Comparison of ENCODE assay signal across 15 cellular contexts in the genomic region with DNA sequence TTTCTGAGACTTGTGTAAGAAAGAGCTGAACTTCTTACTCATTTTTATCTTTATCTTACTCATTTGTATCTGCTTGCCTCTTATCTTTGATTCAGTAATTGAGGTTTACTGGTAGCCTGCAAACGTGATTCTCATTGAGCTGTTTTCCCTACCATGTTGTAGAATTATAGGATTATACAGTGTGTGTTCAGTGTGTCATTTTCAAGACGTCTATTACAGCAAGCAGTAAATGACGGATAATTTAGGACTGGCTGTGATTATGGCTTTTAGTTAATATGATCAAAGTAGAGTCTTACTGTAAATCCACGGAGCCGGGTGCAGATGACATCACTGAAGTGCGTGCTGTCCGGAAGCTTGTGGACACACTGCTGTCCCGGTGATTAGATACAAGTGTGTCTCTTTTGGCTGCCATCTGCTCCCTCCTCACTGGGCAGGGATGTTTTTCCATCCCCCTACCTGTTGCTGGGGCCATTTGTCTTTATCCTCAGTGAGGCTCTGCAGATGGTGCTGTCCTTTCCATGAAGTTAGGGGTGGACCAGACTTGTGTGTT. TPM values are rescaled to one million over a fixed set of nuclear protein-coding genes. Genes with fewer than 3 reads are reported as not detected.
DNase-seq lines count a peak whose midpoint lies in the region; ATAC-seq, FAIRE-seq and TF ChIP-seq lines count a peak whose summit lies in the region.
"Had no signal": no experiment of that assay in that cellular context is flagged by ENCODE, and none has a peak within 500 bp of the region (broad histone marks: within the 10 kb centered on the region; RNA-seq: fewer than 3 reads in every experiment).

No MANE protein-coding gene starts in this region.

- CTCF ChIA-PET in HEK293 (lab: Yijun Ruan, JAX), result no interaction called here
- CTCF ChIA-PET in HepG2 (lab: Yijun Ruan, JAX; ENCODE audit: low intra/inter-chr PET ratio, low total read pairs), result no interaction called here

- no peaks in the 10 kb centered on the region for H3K9me3 Mint-ChIP-seq in CD4-positive, CD25-positive, alpha-beta regulatory T cell
- H3K9me3 Mint-ChIP-seq: activated naive CD4-positive, alpha-beta T cell treated with anti-CD3 and anti-CD28 coated beads, Interleukin-2, amount 50 U/mL, for 72 hours had no signal

- peaks cover 18% of the 10 kb centered on the region for H3F3A ChIP-seq in GM23248 (ENCODE audit: insufficient read depth)

- peaks cover 24 to 46% (median 39%) of the 10 kb centered on the region in 4 donors for H3K4me1 Mint-ChIP-seq in CD4-positive, CD25-positive, alpha-beta regulatory T cell
- H3K4me1 Mint-ChIP-seq in T-helper 17 cell, result peaks cover 32% of the 10 kb centered on the region

- no peak for FAIRE-seq in HepG2 (lab: Jason Lieb, UNC)

- H3K27me3 ChIP-seq in CD4-positive, CD25-positive, alpha-beta regulatory T cell (ENCODE audit: control insufficient read depth, insufficient read depth, low read length), result no peaks in the 10 kb centered on the region
- H3K27me3 ChIP-seq in HepG2 (ENCODE audit: control insufficient read depth in 1 of 2, insufficient read depth in 2 of 2, low read length in 2 of 2), result no peaks in the 10 kb centered on the region
- no peaks in the 10 kb centered on the region for H3K27me3 ChIP-seq in upper lobe of left lung
- H3K27me3 ChIP-seq in GM23248 (replicated peaks; ENCODE audit: insufficient read depth), result no peaks in the 10 kb centered on the region
- H3K27me3 ChIP-seq: neutrophil, right lobe of liver had no signal

- H2AFZ ChIP-seq in HepG2 (ENCODE audit: low read length) (no peak overlapping the region), GM23248 (no peak overlapping the region)

- DNase-seq in CD4-positive, CD25-positive, alpha-beta regulatory T cell, result no peak
- DNase-seq in T-helper 17 cell (no peak), HepG2 (ENCODE audit: low spot score) (no peak), upper lobe of left lung (no peak), GM23248 (no peak)
- DNase-seq in stimulated activated CD4-positive, alpha-beta T cell treated with anti-CD3 and anti-CD28 coated beads, Interleukin-15, amount 100 ng/mL, for 24 hours, result no peak
- DNase-seq: hypothalamus, NCI-H446 treated with DMSO at 0.1 percent for 48 hours had no signal

- no peaks in the 10 kb centered on the region for H3K9me2 ChIP-seq in GM23248 (ENCODE audit: insufficient read depth)

- ATAC-seq in CD4-positive, CD25-positive, alpha-beta regulatory T cell (ENCODE audit: low read depth in 2 of 2), result no peak
- no peak for ATAC-seq in T-helper 17 cell
- ATAC-seq in HepG2, result no peak
- no peak for ATAC-seq in upper lobe of left lung (ENCODE audit: low FRiP score in 2 of 2)
- no peak for ATAC-seq in HG03460 (IDR thresholded peaks at IDR 0.05; ENCODE audit: unreplicated experiment)
- ATAC-seq: HCT116 had no signal

- no peaks in the 10 kb centered on the region for H3K9me3 ChIP-seq in CD4-positive, CD25-positive, alpha-beta regulatory T cell (ENCODE audit: control insufficient read depth in 2 of 2, low read length in 2 of 2)
- H3K9me3 ChIP-seq in HEK293 (ENCODE audit: control insufficient read depth, insufficient read depth, low read depth, low read length) (no peaks in the 10 kb centered on the region), T-helper 17 cell (ENCODE audit: control insufficient read depth, low read length, poor library complexity, severe bottlenecking) (no peaks in the 10 kb centered on the region), HepG2 (ENCODE audit: low read length) (no peaks in the 10 kb centered on the region), upper lobe of left lung (no peaks in the 10 kb centered on the region), GM23248 (ENCODE audit: low read depth) (no peaks in the 10 kb centered on the region)
- H3K9me3 ChIP-seq: neutrophil, right lobe of liver, thoracic aorta had no signal

- no peak for TF ChIP-seq EP300 in HepG2 (IDR thresholded peaks at IDR 0.05; ENCODE audit: low read depth in 2 of 2, low read length in 2 of 2)
- no peak for TF ChIP-seq EP300 in HepG2 (CRISPR knock-in tag; IDR thresholded peaks at IDR 0.05; ENCODE audit: borderline replicate concordance)
- no peak for TF ChIP-seq EP300 in upper lobe of left lung (IDR thresholded peaks at IDR 0.05)

- POLR2A ChIA-PET in HEK293 (lab: Yijun Ruan, JAX) (interaction anchor here (1.5 kb wide), 1 partner anchor 89 kb away, joined by 3 read pairs; no protein-coding TSS in a partner anchor), HepG2 (lab: Yijun Ruan, JAX) (no interaction called here)

- H3K4me2 ChIP-seq in HepG2 (ENCODE audit: low read depth, low read length) (no peak overlapping the region), GM23248 (ENCODE audit: unreplicated experiment) (no peak overlapping the region)

- TF ChIP-seq CTCF in HEK293 (tag by site-specific recombination; IDR thresholded peaks at IDR 0.05), result no peak
- TF ChIP-seq CTCF in HepG2 (CRISPR knock-in tag; IDR thresholded peaks at IDR 0.05), result no peak
- TF ChIP-seq CTCF in upper lobe of left lung (IDR thresholded peaks at IDR 0.05), result no peak

- no peak for TF ChIP-seq POLR2A in HepG2 (IDR thresholded peaks at IDR 0.05; ENCODE audit: insufficient read depth in 1 of 2, low read depth in 2 of 2, low read length in 2 of 2)
- no peak for TF ChIP-seq POLR2A in upper lobe of left lung (IDR thresholded peaks at IDR 0.05)

- H3K36me3 ChIP-seq in CD4-positive, CD25-positive, alpha-beta regulatory T cell (ENCODE audit: control insufficient read depth, insufficient read depth, low read length), result peaks cover 63% of the 10 kb centered on the region
- H3K36me3 ChIP-seq in HEK293 (ENCODE audit: control insufficient read depth in 2 of 2, insufficient read depth in 1 of 2, low read length in 2 of 2) (peaks cover 11 to 74% of the 10 kb centered on the region in 2 experiments; a peak in 2 of 3 replicates), HepG2 (replicated peaks in 1 of 2; ENCODE audit: control insufficient read depth in 1 of 2, insufficient read depth in 2 of 2, low read length in 2 of 2) (peaks cover 43 to 68% of the 10 kb centered on the region in 2 experiments), upper lobe of left lung (peaks cover 27 to 64% (median 53%) of the 10 kb centered on the region in 4 donors), GM23248 (ENCODE audit: low read depth) (peaks cover 41% of the 10 kb centered on the region; the same call in 1 of the 2 replicates)

- H3K36me3 Mint-ChIP-seq in CD4-positive, CD25-positive, alpha-beta regulatory T cell, result peaks cover 41% of the 10 kb centered on the region
- peaks cover 9% of the 10 kb centered on the region for H3K36me3 Mint-ChIP-seq in T-helper 17 cell (ENCODE audit: low read depth)

- H4K20me1 ChIP-seq in HepG2 (ENCODE audit: insufficient read depth, low read length), result peaks cover 21% of the 10 kb centered on the region
- no peaks in the 10 kb centered on the region; the same call in 1 of the 2 replicates for H4K20me1 ChIP-seq in GM23248 (ENCODE audit: insufficient read depth)

- no peak for TF ChIP-seq RAD21 in HepG2 (CRISPR knock-in tag; IDR thresholded peaks at IDR 0.05)

- H3K4me3 ChIP-seq in CD4-positive, CD25-positive, alpha-beta regulatory T cell (ENCODE audit: low read depth, low read length), result no peak overlapping the region
- no peak overlapping the region for H3K4me3 ChIP-seq in HEK293 (ENCODE audit: low read depth, low read length)
- no peak overlapping the region for H3K4me3 ChIP-seq in HepG2 (replicated peaks in 1 of 3; ENCODE audit: insufficient read depth in 1 of 3, low read depth in 2 of 3, low read length in 3 of 3)
- no peak overlapping the region for H3K4me3 ChIP-seq in upper lobe of left lung
- no peak overlapping the region for H3K4me3 ChIP-seq in GM23248
- H3K4me3 ChIP-seq: right lobe of liver, thoracic aorta had no signal

- H3K4me1 ChIP-seq in CD4-positive, CD25-positive, alpha-beta regulatory T cell (ENCODE audit: control insufficient read depth, insufficient read depth, low read length, poor library complexity, severe bottlenecking), result peaks cover 21% of the 10 kb centered on the region
- H3K4me1 ChIP-seq in HEK293 (ENCODE audit: control insufficient read depth, insufficient read depth, low read length) (no peaks in the 10 kb centered on the region), HepG2 (ENCODE audit: insufficient read depth, low read length) (peaks cover 74% of the 10 kb centered on the region), upper lobe of left lung (peaks cover 17 to 29% (median 20%) of the 10 kb centered on the region in 4 donors), GM23248 (ENCODE audit: insufficient read depth) (peaks cover 6% of the 10 kb centered on the region)

- peak overlapping the region in 2 of 3 donors; percentile 49 to 50 for H3K27ac Mint-ChIP-seq in CD4-positive, CD25-positive, alpha-beta regulatory T cell
- H3K27ac Mint-ChIP-seq in T-helper 17 cell, result peak overlapping the region; percentile 66

- in situ Hi-C loops in HepG2 (cut with HindIII; ENCODE audit: extremely low pct_ligation_motif_present, low pct_unique_long_range_greater_than_20kb), result no loop called here
- in situ Hi-C loops in GM23248 (cut with MboI), result no loop called here

- peaks cover 43% of the 10 kb centered on the region for H3K79me2 ChIP-seq in HepG2 (ENCODE audit: insufficient read depth, low read length)
- peaks cover 60% of the 10 kb centered on the region for H3K79me2 ChIP-seq in GM23248 (ENCODE audit: insufficient read depth)

- peak overlapping the region in 1 of 4 donors; percentile 20 for H3K4me3 Mint-ChIP-seq in CD4-positive, CD25-positive, alpha-beta regulatory T cell
- H3K4me3 Mint-ChIP-seq in T-helper 17 cell, result no peak overlapping the region

- 95% methylated on average over 8 of the region's 8 CpGs for WGBS in HepG2 (ENCODE audit: low lambda C conversion rate)
- 87 to 93% methylated on average over 7 to 8 of the region's 8 CpGs for WGBS in upper lobe of left lung, 2 donors
- 89 to 93% methylated on average over 8 of the region's 8 CpGs for WGBS in GM23248 (ENCODE audit: low coverage in 1 of 2, low lambda C conversion rate in 2 of 2, missing lambda C conversion rate in 2 of 2), 2 experiments

- intact Hi-C loops in HepG2 (cut with micrococcal nuclease; ENCODE audit: unreplicated experiment), result no loop called here

- no TSS peak for BruUV-seq in HepG2 (replicated peaks; lab: Mats Ljungman, UMichigan)

- no peaks in the 10 kb centered on the region for H3K27me3 Mint-ChIP-seq in CD4-positive, CD25-positive, alpha-beta regulatory T cell
- H3K27me3 Mint-ChIP-seq in T-helper 17 cell, result no peaks in the 10 kb centered on the region

- H3K9ac ChIP-seq in HepG2 (ENCODE audit: insufficient read depth, low read depth, low read length) (no peak overlapping the region), GM23248 (no peak overlapping the region)

- peak overlapping the region; percentile 6 for H3K27ac ChIP-seq in CD4-positive, CD25-positive, alpha-beta regulatory T cell (ENCODE audit: insufficient read depth, low read length, poor library complexity, severe bottlenecking)
- H3K27ac ChIP-seq in HEK293 (ENCODE audit: extremely low read depth, low read depth, low read length) (no peak overlapping the region), HepG2 (ENCODE audit: extremely low read length, insufficient read depth, low read length) (no peak overlapping the region), upper lobe of left lung (no peak overlapping the region), GM23248 (no peak overlapping the region)
- H3K27ac ChIP-seq: neutrophil, thoracic aorta had no signal

RNA-seq across cellular contexts. Expression of a gene that starts 6.0 kb away (rescaled TPM):
- total RNA-seq in CD4-positive, CD25-positive, alpha-beta regulatory T cell, result 66.3 TPM
- polyA plus RNA-seq in CD4-positive, CD25-positive, alpha-beta regulatory T cell, result 10 to 100 TPM; 58.6 to 68.2 (median 59.4) TPM
- total RNA-seq in T-helper 17 cell (10 to 100 TPM; 71.0 to 82.3 TPM), HepG2 (2016; rRNA removed; fragmentation: Illumina TruSeq; extraction: Trizol) (159 and 160 TPM in 2 replicates), upper lobe of left lung (10 to 100 TPM; 42.3 to 99.5 (median 48.7) TPM)
- 40.4 and 47.8 TPM in 2 replicates for total RNA-seq in HepG2 (2016; cell fraction: cytosol; rRNA removed; fragmentation: Illumina TruSeq; extraction: Trizol; ENCODE audit: low read depth)
- 132 and 155 TPM in 2 replicates for total RNA-seq in HepG2 (2016; cell fraction: insoluble cytoplasmic fraction; rRNA removed; fragmentation: Illumina TruSeq; extraction: Trizol)
- total RNA-seq in HepG2 (2016; cell fraction: membrane; rRNA removed; fragmentation: Illumina TruSeq; extraction: Trizol), result 73.6 and 76.0 TPM in 2 replicates
- total RNA-seq in HepG2 (2016; cell fraction: nucleus; rRNA removed; fragmentation: Illumina TruSeq; extraction: Trizol), result 124 and 141 TPM in 2 replicates
- polyA plus RNA-seq in HepG2 (2011; rRNA removed) (168 and 203 TPM in 2 replicates), GM23248 (2016; fragmentation: Nextera tagmentation; extraction: Ambion mirVana) (57.4 and 59.8 TPM in 2 replicates)
- 156 and 174 TPM in 2 replicates for polyA plus RNA-seq in HepG2 (2011; cell fraction: cytosol; rRNA removed)
- 553 and 648 TPM in 2 replicates for polyA plus RNA-seq in HepG2 (2011; cell fraction: nucleus; rRNA removed)
- polyA plus RNA-seq in HepG2 (2012), result 143 and 173 TPM in 2 replicates
- polyA plus RNA-seq in HepG2 (2016; cell fraction: cytosol; fragmentation: Illumina TruSeq; extraction: Trizol; ENCODE audit: low read depth), result 31.7 and 32.2 TPM in 2 replicates
- polyA plus RNA-seq in HepG2 (2016; cell fraction: insoluble cytoplasmic fraction; fragmentation: Illumina TruSeq; extraction: Trizol; ENCODE audit: low read depth), result 140 and 169 TPM in 2 replicates
- polyA plus RNA-seq in HepG2 (2016; cell fraction: membrane; fragmentation: Illumina TruSeq; extraction: Trizol; ENCODE audit: low read depth), result 55.0 and 56.1 TPM in 2 replicates
- polyA plus RNA-seq in HepG2 (2016; cell fraction: nucleus; fragmentation: Illumina TruSeq; extraction: Trizol; ENCODE audit: insufficient read depth, low read depth), result 254 and 278 TPM in 2 replicates
- polyA minus RNA-seq in HepG2 (2011; rRNA and poly(A)+ RNA removed; ENCODE audit: low replicate concordance), result 150 and 192 TPM in 2 replicates
- polyA minus RNA-seq in HepG2 (2011; cell fraction: cytosol; rRNA and poly(A)+ RNA removed), result 74.9 and 79.5 TPM in 2 replicates
- 224 and 244 TPM in 2 replicates for polyA minus RNA-seq in HepG2 (2011; cell fraction: nucleus; rRNA and poly(A)+ RNA removed)
- 36.3 and 52.5 TPM in 2 replicates for total RNA-seq in GM23248 (2014; rRNA removed; shearing (Covaris generic))

RNA-seq across cellular contexts. Expression of a gene that starts 20.0 kb away (rescaled TPM):
- 26.6 TPM for total RNA-seq in CD4-positive, CD25-positive, alpha-beta regulatory T cell
- polyA plus RNA-seq in CD4-positive, CD25-positive, alpha-beta regulatory T cell, result 1 to 10 TPM; 1.8 to 3.4 (median 3.2) TPM
- 10 to 100 TPM; 27.4 to 30.1 TPM for total RNA-seq in T-helper 17 cell
- total RNA-seq in HepG2 (2016; rRNA removed; fragmentation: Illumina TruSeq; extraction: Trizol), result not detected in 2 replicates
- total RNA-seq in HepG2 (2016; cell fraction: cytosol; rRNA removed; fragmentation: Illumina TruSeq; extraction: Trizol; ENCODE audit: low read depth), result not detected in 2 replicates
- total RNA-seq in HepG2 (2016; cell fraction: insoluble cytoplasmic fraction; rRNA removed; fragmentation: Illumina TruSeq; extraction: Trizol), result not detected in 2 replicates
- not detected in 2 replicates for total RNA-seq in HepG2 (2016; cell fraction: membrane; rRNA removed; fragmentation: Illumina TruSeq; extraction: Trizol)
- total RNA-seq in HepG2 (2016; cell fraction: nucleus; rRNA removed; fragmentation: Illumina TruSeq; extraction: Trizol), result not detected in 2 replicates
- 0.33 and 0.46 TPM in 2 replicates for polyA plus RNA-seq in HepG2 (2011; rRNA removed)
- 0.28 and 0.36 TPM in 2 replicates for polyA plus RNA-seq in HepG2 (2011; cell fraction: cytosol; rRNA removed)
- polyA plus RNA-seq in HepG2 (2011; cell fraction: nucleus; rRNA removed), result 0.23 and 0.59 TPM in 2 replicates
- 0.47 and 0.52 TPM in 2 replicates for polyA plus RNA-seq in HepG2 (2012)
- not detected in 2 replicates for polyA plus RNA-seq in HepG2 (2016; cell fraction: cytosol; fragmentation: Illumina TruSeq; extraction: Trizol; ENCODE audit: low read depth)
- not detected in 2 replicates for polyA plus RNA-seq in HepG2 (2016; cell fraction: insoluble cytoplasmic fraction; fragmentation: Illumina TruSeq; extraction: Trizol; ENCODE audit: low read depth)
- not detected in 2 replicates for polyA plus RNA-seq in HepG2 (2016; cell fraction: membrane; fragmentation: Illumina TruSeq; extraction: Trizol; ENCODE audit: low read depth)
- polyA plus RNA-seq in HepG2 (2016; cell fraction: nucleus; fragmentation: Illumina TruSeq; extraction: Trizol; ENCODE audit: insufficient read depth, low read depth), result not detected in 2 replicates
- polyA minus RNA-seq in HepG2 (2011; rRNA and poly(A)+ RNA removed; ENCODE audit: low replicate concordance), result 0.10 and 114 TPM in 2 replicates
- 0.70 TPM in 1 of 2 replicates, not detected in the other for polyA minus RNA-seq in HepG2 (2011; cell fraction: cytosol; rRNA and poly(A)+ RNA removed)
- polyA minus RNA-seq in HepG2 (2011; cell fraction: nucleus; rRNA and poly(A)+ RNA removed), result 1.0 TPM in 1 of 2 replicates, not detected in the other
- 100 to 1,000 TPM; 196 to 503 (median 397) TPM for total RNA-seq in upper lobe of left lung
- total RNA-seq in GM23248 (2014; rRNA removed; shearing (Covaris generic)), result 391 and 422 TPM in 2 replicates
- polyA plus RNA-seq in GM23248 (2016; fragmentation: Nextera tagmentation; extraction: Ambion mirVana), result 13.5 and 14.2 TPM in 2 replicates

RNA-seq across cellular contexts. Expression of a gene that starts 32.2 kb away (rescaled TPM):
- 31.7 TPM for total RNA-seq in CD4-positive, CD25-positive, alpha-beta regulatory T cell
- polyA plus RNA-seq in CD4-positive, CD25-positive, alpha-beta regulatory T cell, result under 1 TPM; 0.07 to 0.22 (median 0.13) TPM
- total RNA-seq in T-helper 17 cell (100 to 1,000 TPM in 1 of 2 donors, 10 to 100 TPM in 1; 14.0 to 483 TPM), HepG2 (2016; rRNA removed; fragmentation: Illumina TruSeq; extraction: Trizol) (0.11 and 0.17 TPM in 2 replicates), upper lobe of left lung (1 to 10 TPM; 1.5 to 9.3 (median 2.6) TPM)
- total RNA-seq in HepG2 (2016; cell fraction: cytosol; rRNA removed; fragmentation: Illumina TruSeq; extraction: Trizol; ENCODE audit: low read depth), result not detected in 2 replicates
- 0.17 and 0.25 TPM in 2 replicates for total RNA-seq in HepG2 (2016; cell fraction: insoluble cytoplasmic fraction; rRNA removed; fragmentation: Illumina TruSeq; extraction: Trizol)
- 0.07 TPM in 1 of 2 replicates, not detected in the other for total RNA-seq in HepG2 (2016; cell fraction: membrane; rRNA removed; fragmentation: Illumina TruSeq; extraction: Trizol)
- total RNA-seq in HepG2 (2016; cell fraction: nucleus; rRNA removed; fragmentation: Illumina TruSeq; extraction: Trizol), result 0.09 and 0.16 TPM in 2 replicates
- polyA plus RNA-seq in HepG2 (2011; rRNA removed) (51.5 and 57.6 TPM in 2 replicates), GM23248 (2016; fragmentation: Nextera tagmentation; extraction: Ambion mirVana) (0.05 and 0.09 TPM in 2 replicates)
- polyA plus RNA-seq in HepG2 (2011; cell fraction: cytosol; rRNA removed), result 32.3 and 32.4 TPM in 2 replicates
- 71.8 and 73.9 TPM in 2 replicates for polyA plus RNA-seq in HepG2 (2011; cell fraction: nucleus; rRNA removed)
- polyA plus RNA-seq in HepG2 (2012), result 7.2 and 22.3 TPM in 2 replicates
- polyA plus RNA-seq in HepG2 (2016; cell fraction: cytosol; fragmentation: Illumina TruSeq; extraction: Trizol; ENCODE audit: low read depth), result 0.03 TPM in 1 of 2 replicates, not detected in the other
- polyA plus RNA-seq in HepG2 (2016; cell fraction: insoluble cytoplasmic fraction; fragmentation: Illumina TruSeq; extraction: Trizol; ENCODE audit: low read depth), result 0.23 and 0.33 TPM in 2 replicates
- polyA plus RNA-seq in HepG2 (2016; cell fraction: membrane; fragmentation: Illumina TruSeq; extraction: Trizol; ENCODE audit: low read depth), result 0.05 and 0.07 TPM in 2 replicates
- 0.33 and 0.59 TPM in 2 replicates for polyA plus RNA-seq in HepG2 (2016; cell fraction: nucleus; fragmentation: Illumina TruSeq; extraction: Trizol; ENCODE audit: insufficient read depth, low read depth)
- polyA minus RNA-seq in HepG2 (2011; rRNA and poly(A)+ RNA removed; ENCODE audit: low replicate concordance), result 47.0 TPM in 1 of 2 replicates, not detected in the other
- 17.2 and 17.4 TPM in 2 replicates for polyA minus RNA-seq in HepG2 (2011; cell fraction: cytosol; rRNA and poly(A)+ RNA removed)
- 20.1 and 23.4 TPM in 2 replicates for polyA minus RNA-seq in HepG2 (2011; cell fraction: nucleus; rRNA and poly(A)+ RNA removed)
- total RNA-seq in GM23248 (2014; rRNA removed; shearing (Covaris generic)), result not detected in 2 replicates

RNA-seq across cellular contexts. Expression of a gene that starts 45.1 kb away (rescaled TPM):
- 54.9 TPM for total RNA-seq in CD4-positive, CD25-positive, alpha-beta regulatory T cell
- polyA plus RNA-seq in CD4-positive, CD25-positive, alpha-beta regulatory T cell, result 100 to 1,000 TPM in 2 of 4 donors, 10 to 100 TPM in 2; 85.6 to 145 (median 102) TPM
- total RNA-seq in T-helper 17 cell, result 10 to 100 TPM; 57.8 to 84.0 TPM
- total RNA-seq in HepG2 (2016; rRNA removed; fragmentation: Illumina TruSeq; extraction: Trizol), result 134 and 163 TPM in 2 replicates
- total RNA-seq in HepG2 (2016; cell fraction: cytosol; rRNA removed; fragmentation: Illumina TruSeq; extraction: Trizol; ENCODE audit: low read depth), result 136 and 187 TPM in 2 replicates
- 135 and 172 TPM in 2 replicates for total RNA-seq in HepG2 (2016; cell fraction: insoluble cytoplasmic fraction; rRNA removed; fragmentation: Illumina TruSeq; extraction: Trizol)
- total RNA-seq in HepG2 (2016; cell fraction: membrane; rRNA removed; fragmentation: Illumina TruSeq; extraction: Trizol), result 188 and 230 TPM in 2 replicates
- total RNA-seq in HepG2 (2016; cell fraction: nucleus; rRNA removed; fragmentation: Illumina TruSeq; extraction: Trizol), result 74.5 and 76.2 TPM in 2 replicates
- 99.9 and 121 TPM in 2 replicates for polyA plus RNA-seq in HepG2 (2011; rRNA removed)
- 40.4 and 46.7 TPM in 2 replicates for polyA plus RNA-seq in HepG2 (2011; cell fraction: cytosol; rRNA removed)
- polyA plus RNA-seq in HepG2 (2011; cell fraction: nucleus; rRNA removed), result 11.8 and 17.3 TPM in 2 replicates
- polyA plus RNA-seq in HepG2 (2012), result 85.8 and 145 TPM in 2 replicates
- polyA plus RNA-seq in HepG2 (2016; cell fraction: cytosol; fragmentation: Illumina TruSeq; extraction: Trizol; ENCODE audit: low read depth), result 146 and 191 TPM in 2 replicates
- 167 and 175 TPM in 2 replicates for polyA plus RNA-seq in HepG2 (2016; cell fraction: insoluble cytoplasmic fraction; fragmentation: Illumina TruSeq; extraction: Trizol; ENCODE audit: low read depth)
- 151 and 201 TPM in 2 replicates for polyA plus RNA-seq in HepG2 (2016; cell fraction: membrane; fragmentation: Illumina TruSeq; extraction: Trizol; ENCODE audit: low read depth)
- polyA plus RNA-seq in HepG2 (2016; cell fraction: nucleus; fragmentation: Illumina TruSeq; extraction: Trizol; ENCODE audit: insufficient read depth, low read depth), result 88.7 and 95.7 TPM in 2 replicates
- polyA minus RNA-seq in HepG2 (2011; rRNA and poly(A)+ RNA removed; ENCODE audit: low replicate concordance), result 19.0 and 25.4 TPM in 2 replicates
- polyA minus RNA-seq in HepG2 (2011; cell fraction: cytosol; rRNA and poly(A)+ RNA removed), result 21.2 and 23.6 TPM in 2 replicates
- 61.4 and 62.2 TPM in 2 replicates for polyA minus RNA-seq in HepG2 (2011; cell fraction: nucleus; rRNA and poly(A)+ RNA removed)
- 10 to 100 TPM; 18.9 to 75.0 (median 32.3) TPM for total RNA-seq in upper lobe of left lung
- total RNA-seq in GM23248 (2014; rRNA removed; shearing (Covaris generic)), result 20.0 and 21.1 TPM in 2 replicates
- polyA plus RNA-seq in GM23248 (2016; fragmentation: Nextera tagmentation; extraction: Ambion mirVana), result 236 and 245 TPM in 2 replicates

RNA-seq across cellular contexts. Expression of a gene that starts 55.5 kb away (rescaled TPM):
- total RNA-seq in CD4-positive, CD25-positive, alpha-beta regulatory T cell, result 50.4 TPM
- polyA plus RNA-seq in CD4-positive, CD25-positive, alpha-beta regulatory T cell, result 10 to 100 TPM; 33.8 to 44.7 (median 37.6) TPM
- total RNA-seq in T-helper 17 cell (10 to 100 TPM; 53.8 to 72.6 TPM), HepG2 (2016; rRNA removed; fragmentation: Illumina TruSeq; extraction: Trizol) (42.6 and 59.8 TPM in 2 replicates), upper lobe of left lung (10 to 100 TPM in 5 of 6 donors, 1 to 10 TPM in 1; 5.2 to 77.1 (median 46.0) TPM)
- 19.8 and 23.7 TPM in 2 replicates for total RNA-seq in HepG2 (2016; cell fraction: cytosol; rRNA removed; fragmentation: Illumina TruSeq; extraction: Trizol; ENCODE audit: low read depth)
- 40.7 and 62.3 TPM in 2 replicates for total RNA-seq in HepG2 (2016; cell fraction: insoluble cytoplasmic fraction; rRNA removed; fragmentation: Illumina TruSeq; extraction: Trizol)
- total RNA-seq in HepG2 (2016; cell fraction: membrane; rRNA removed; fragmentation: Illumina TruSeq; extraction: Trizol), result 47.0 and 50.1 TPM in 2 replicates
- 15.4 and 21.0 TPM in 2 replicates for total RNA-seq in HepG2 (2016; cell fraction: nucleus; rRNA removed; fragmentation: Illumina TruSeq; extraction: Trizol)
- polyA plus RNA-seq in HepG2 (2011; rRNA removed) (19.5 and 23.3 TPM in 2 replicates), GM23248 (2016; fragmentation: Nextera tagmentation; extraction: Ambion mirVana) (75.8 and 76.4 TPM in 2 replicates)
- 7.1 and 11.2 TPM in 2 replicates for polyA plus RNA-seq in HepG2 (2011; cell fraction: cytosol; rRNA removed)
- 6.0 and 7.6 TPM in 2 replicates for polyA plus RNA-seq in HepG2 (2011; cell fraction: nucleus; rRNA removed)
- 17.6 and 21.3 TPM in 2 replicates for polyA plus RNA-seq in HepG2 (2012)
- polyA plus RNA-seq in HepG2 (2016; cell fraction: cytosol; fragmentation: Illumina TruSeq; extraction: Trizol; ENCODE audit: low read depth), result 16.2 and 20.1 TPM in 2 replicates
- 46.4 and 46.8 TPM in 2 replicates for polyA plus RNA-seq in HepG2 (2016; cell fraction: insoluble cytoplasmic fraction; fragmentation: Illumina TruSeq; extraction: Trizol; ENCODE audit: low read depth)
- polyA plus RNA-seq in HepG2 (2016; cell fraction: membrane; fragmentation: Illumina TruSeq; extraction: Trizol; ENCODE audit: low read depth), result 29.0 and 30.9 TPM in 2 replicates
- 22.7 and 25.0 TPM in 2 replicates for polyA plus RNA-seq in HepG2 (2016; cell fraction: nucleus; fragmentation: Illumina TruSeq; extraction: Trizol; ENCODE audit: insufficient read depth, low read depth)
- polyA minus RNA-seq in HepG2 (2011; rRNA and poly(A)+ RNA removed; ENCODE audit: low replicate concordance), result 35.2 and 278 TPM in 2 replicates
- polyA minus RNA-seq in HepG2 (2011; cell fraction: cytosol; rRNA and poly(A)+ RNA removed), result 23.0 and 32.6 TPM in 2 replicates
- 9.5 and 14.8 TPM in 2 replicates for polyA minus RNA-seq in HepG2 (2011; cell fraction: nucleus; rRNA and poly(A)+ RNA removed)
- total RNA-seq in GM23248 (2014; rRNA removed; shearing (Covaris generic)), result 64.1 and 72.8 TPM in 2 replicates

Comparison
In these comparisons a context has a peak if more than half of its experiments do, and no peak if none do; other contexts are left out.
1. RNA of a gene that starts 20.0 kb away (total RNA-seq): 196 to 503 TPM in upper lobe of left lung, 391 to 422 TPM in GM23248, 27.4 to 30.1 TPM in T-helper 17 cell and 26.6 TPM in CD4-positive, CD25-positive, alpha-beta regulatory T cell (single experiment); not detected in HepG2; every median in the first group is over 10 times any median in the second.